ENCODE assay signal across 8 cellular contexts in genomic region chr16:67661101-67661661, GRCh38. TPM values are rescaled to one million over a fixed set of nuclear protein-coding genes. Genes with fewer than 3 reads are reported as not detected.
A peak's percentile ranks its signal among the peaks of the same experiment; 100 is the strongest.
DNase-seq lines count a peak whose midpoint lies in the region; ATAC-seq, FAIRE-seq and TF ChIP-seq lines count a peak whose summit lies in the region.

No MANE protein-coding gene starts in this region.

- TF ChIP-seq CTCF in left ventricle myocardium inferior (IDR thresholded peaks at IDR 0.05; ENCODE audit: borderline replicate concordance) (no peak), RWPE2 (IDR thresholded peaks at IDR 0.05; ENCODE audit: poor library complexity, severe bottlenecking) (no peak)

- H3K9ac ChIP-seq in mucosa of stomach (ENCODE audit: low read length): peak overlapping the region; percentile 57

- no peak for ATAC-seq in left cardiac atrium
- peak; percentile 20 for ATAC-seq in RWPE2 (ENCODE audit: low read depth)
- no peak for ATAC-seq in HG02571 (IDR thresholded peaks at IDR 0.05; ENCODE audit: unreplicated experiment)

- H3K27ac ChIP-seq in left ventricle myocardium inferior (replicated peaks): peak overlapping the region; percentile 97
- peak overlapping the region; percentile 57 for H3K27ac ChIP-seq in RWPE2 (ENCODE audit: poor library complexity, severe bottlenecking)
- peak overlapping the region; percentile 83 for H3K27ac ChIP-seq in ectodermal cell (ENCODE audit: insufficient read depth, low read depth, low read length, poor library complexity, severe bottlenecking)

- H3K27me3 ChIP-seq in left ventricle myocardium inferior (ENCODE audit: low read depth): peaks cover 2% of the 10 kb centered on the region
- no peaks in the 10 kb centered on the region for H3K27me3 ChIP-seq in RWPE2 (ENCODE audit: insufficient read depth, poor library complexity, severe bottlenecking)
- peaks cover 6% of the 10 kb centered on the region for H3K27me3 ChIP-seq in ectodermal cell (ENCODE audit: control insufficient read depth, insufficient read depth, low read length, poor library complexity, severe bottlenecking)
- H3K27me3 ChIP-seq in mucosa of stomach (ENCODE audit: control insufficient read depth, insufficient read depth, low read length): no peaks in the 10 kb centered on the region

- 9% methylated on average over 38 of the region's 38 CpGs for WGBS in ectodermal cell, 2 experiments

- peaks cover 19% of the 10 kb centered on the region for H3K36me3 ChIP-seq in left ventricle myocardium inferior
- peaks cover 10% of the 10 kb centered on the region for H3K36me3 ChIP-seq in RWPE2 (ENCODE audit: low read depth)
- no peaks in the 10 kb centered on the region for H3K36me3 ChIP-seq in ectodermal cell (ENCODE audit: control insufficient read depth, insufficient read depth, low read length)
- no peaks in the 10 kb centered on the region for H3K36me3 ChIP-seq in mucosa of stomach (ENCODE audit: control insufficient read depth, insufficient read depth, low read length)

- no peak for FAIRE-seq in GM19239 (lab: Jason Lieb, UNC)

- no peaks in the 10 kb centered on the region for H3K9me3 ChIP-seq in left ventricle myocardium inferior (replicated peaks)
- no peaks in the 10 kb centered on the region for H3K9me3 ChIP-seq in RWPE2 (ENCODE audit: severe bottlenecking)
- H3K9me3 ChIP-seq in ectodermal cell (ENCODE audit: control insufficient read depth, low read length): no peaks in the 10 kb centered on the region
- no peaks in the 10 kb centered on the region for H3K9me3 ChIP-seq in mucosa of stomach (ENCODE audit: control insufficient read depth, low read length)

- no peak for DNase-seq in left ventricle myocardium inferior
- no peak for DNase-seq in left cardiac atrium
- no peak for DNase-seq in RWPE2 (ENCODE audit: low spot score)
- no peak for DNase-seq in NOMO-1 treated with dmso at 0.1 percent for 144 hours (lab: John Stamatoyannopoulos, UW; ENCODE audit: unreplicated experiment)
- no peak for DNase-seq in GM19239 (ENCODE audit: insufficient read length, low spot score)

- H3K4me1 ChIP-seq in left ventricle myocardium inferior (peaks cover 39% of the 10 kb centered on the region), RWPE2 (ENCODE audit: insufficient read depth, poor library complexity, severe bottlenecking) (peaks cover 3% of the 10 kb centered on the region), ectodermal cell (ENCODE audit: control insufficient read depth, insufficient read depth, low read length) (peaks cover 19% of the 10 kb centered on the region), mucosa of stomach (ENCODE audit: control insufficient read depth, insufficient read depth, low read length) (peaks cover 22% of the 10 kb centered on the region)

- intact Hi-C loops in left ventricle myocardium inferior (cut with micrococcal nuclease) (no loop called here), left cardiac atrium (cut with DNase I) (loop anchor here in 1 of 2 donors (10.0 kb wide), 1 partner anchor 136 kb away; the partner anchor contains the start of gene RIPOR1)

- H3K4me3 ChIP-seq in left ventricle myocardium inferior (peak overlapping the region; percentile 89), RWPE2 (ENCODE audit: severe bottlenecking) (peak overlapping the region; percentile 85), ectodermal cell (ENCODE audit: insufficient read depth, low read depth, low read length) (peak overlapping the region; percentile 90), mucosa of stomach (ENCODE audit: low read length) (peak overlapping the region; percentile 19)

RNA-seq across cellular contexts. Expression of gene PARD6A, which starts 0.4 kb away (rescaled TPM):
- 3.4 TPM for total RNA-seq in left ventricle myocardium inferior
- 1 to 10 TPM; 2.5 to 4.8 TPM for total RNA-seq in left cardiac atrium
- polyA plus RNA-seq in ectodermal cell (2013, experiment 1 of 4): 4.6 TPM
- polyA plus RNA-seq in ectodermal cell (2013, experiment 2 of 4): 5.0 TPM
- polyA plus RNA-seq in ectodermal cell (2013, experiment 3 of 4): 4.7 TPM
- polyA plus RNA-seq in ectodermal cell (2013, experiment 4 of 4): 5.8 TPM

RNA-seq across cellular contexts. Expression of gene ACD, which starts 1.1 kb away (rescaled TPM):
- total RNA-seq in left ventricle myocardium inferior: 7.1 TPM
- 10 to 100 TPM in 1 of 2 donors, 1 to 10 TPM in 1; 9.0 to 10.2 TPM for total RNA-seq in left cardiac atrium
- 34.8 TPM for polyA plus RNA-seq in ectodermal cell (2013, experiment 1 of 4)
- 30.5 TPM for polyA plus RNA-seq in ectodermal cell (2013, experiment 2 of 4)
- polyA plus RNA-seq in ectodermal cell (2013, experiment 3 of 4): 33.8 TPM
- 33.5 TPM for polyA plus RNA-seq in ectodermal cell (2013, experiment 4 of 4)

RNA-seq across cellular contexts. Expression of gene ENKD1, which starts 5.4 kb away (rescaled TPM):
- 9.6 TPM for total RNA-seq in left ventricle myocardium inferior
- 1 to 10 TPM; 7.6 to 9.6 TPM for total RNA-seq in left cardiac atrium
- 23.2 TPM for polyA plus RNA-seq in ectodermal cell (2013, experiment 1 of 4)
- polyA plus RNA-seq in ectodermal cell (2013, experiment 2 of 4): 28.1 TPM
- 22.2 TPM for polyA plus RNA-seq in ectodermal cell (2013, experiment 3 of 4)
- polyA plus RNA-seq in ectodermal cell (2013, experiment 4 of 4): 27.6 TPM

RNA-seq across cellular contexts. Expression of gene C16orf86, which starts 5.4 kb away (rescaled TPM):
- total RNA-seq in left ventricle myocardium inferior (2.9 TPM), left cardiac atrium (1 to 10 TPM; 3.5 to 3.7 TPM)
- 4.5 TPM for polyA plus RNA-seq in ectodermal cell (2013, experiment 1 of 4)
- 3.8 TPM for polyA plus RNA-seq in ectodermal cell (2013, experiment 2 of 4)
- 4.1 TPM for polyA plus RNA-seq in ectodermal cell (2013, experiment 3 of 4)
- 4.5 TPM for polyA plus RNA-seq in ectodermal cell (2013, experiment 4 of 4)

RNA-seq across cellular contexts. Expression of gene CARMIL2, which starts 16.2 kb away (rescaled TPM):
- 0.58 TPM for total RNA-seq in left ventricle myocardium inferior
- 1 to 10 TPM; 1.1 to 1.2 TPM for total RNA-seq in left cardiac atrium
- polyA plus RNA-seq in ectodermal cell (2013, experiment 1 of 4): 9.5 TPM
- 12.7 TPM for polyA plus RNA-seq in ectodermal cell (2013, experiment 2 of 4)
- polyA plus RNA-seq in ectodermal cell (2013, experiment 3 of 4): 10.7 TPM
- 9.5 TPM for polyA plus RNA-seq in ectodermal cell (2013, experiment 4 of 4)

Comparison
In these comparisons a context has a peak if more than half of its experiments do, and no peak if none do; other contexts are left out.
1. H3K4me3 ChIP-seq: peak in every context shown above with its lines; median percentile 90 in ectodermal cell; 89 in left ventricle myocardium inferior; 85 in RWPE2; 19 in mucosa of stomach.